Comparison of ENCODE assay signal across 10 cellular contexts in genomic region chr14:77375164-77375950, GRCh38. TPM values are rescaled to one million over a fixed set of nuclear protein-coding genes. Genes with fewer than 3 reads are reported as not detected.
A peak's percentile ranks its signal among the peaks of the same experiment; 100 is the strongest.
DNase-seq lines count a peak whose midpoint lies in the region; ATAC-seq and TF ChIP-seq lines count a peak whose summit lies in the region.
"Had no signal": no experiment of that assay in that cellular context is flagged by ENCODE, and none has a peak within 500 bp of the region (broad histone marks: within the 10 kb centered on the region; RNA-seq: fewer than 3 reads in every experiment).

No MANE protein-coding gene starts in this region.

- peaks cover 17% of the 10 kb centered on the region for H3F3A ChIP-seq in neural progenitor cell (ENCODE audit: low read depth)

- H3K4me2 ChIP-seq in neural progenitor cell = peak overlapping the region; percentile 85

- H3K27me3 ChIP-seq in ascending aorta = no peaks in the 10 kb centered on the region
- H3K27me3 ChIP-seq in neural progenitor cell = no peaks in the 10 kb centered on the region
- no peaks in the 10 kb centered on the region for H3K27me3 ChIP-seq in left lung
- H3K27me3 ChIP-seq: thyroid gland had no signal

- H3K9me3 Mint-ChIP-seq in neural progenitor cell = no peaks in the 10 kb centered on the region

- H3K4me1 ChIP-seq in ascending aorta (peaks cover 3 to 12% of the 10 kb centered on the region in 2 donors), neural progenitor cell (peaks cover 32% of the 10 kb centered on the region), left lung (peaks cover 5 to 40% of the 10 kb centered on the region in 2 donors)

- intact Hi-C loops in ascending aorta (cut with DNase I) (no loop called here), left lung (cut with DNase I) (no loop called here)

- H3K9ac ChIP-seq in neural progenitor cell = no peak overlapping the region

- peak overlapping the region; percentile 93 for H3K4me3 Mint-ChIP-seq in neural progenitor cell

- H3K9me3 ChIP-seq in KOPT-K1 (ENCODE audit: insufficient read depth, low read length, poor library complexity, severe bottlenecking) (no peaks in the 10 kb centered on the region), ascending aorta (no peaks in the 10 kb centered on the region), neural progenitor cell (ENCODE audit: low read depth) (no peaks in the 10 kb centered on the region), left lung (no peaks in the 10 kb centered on the region)
- H3K9me3 ChIP-seq: prostate gland, thyroid gland had no signal

- no peaks in the 10 kb centered on the region for H3K27me3 Mint-ChIP-seq in neural progenitor cell (ENCODE audit: insufficient read depth, low read depth)

- peaks cover 34% of the 10 kb centered on the region for H3K79me2 ChIP-seq in neural progenitor cell (ENCODE audit: low read depth)

- H3K36me3 ChIP-seq in KOPT-K1 (ENCODE audit: insufficient read depth, low read length) = no peaks in the 10 kb centered on the region
- no peaks in the 10 kb centered on the region for H3K36me3 ChIP-seq in ascending aorta
- no peaks in the 10 kb centered on the region for H3K36me3 ChIP-seq in neural progenitor cell
- H3K36me3 ChIP-seq in left lung = no peaks in the 10 kb centered on the region
- H3K36me3 ChIP-seq: prostate gland, thyroid gland had no signal

- no peaks in the 10 kb centered on the region for H4K20me1 ChIP-seq in neural progenitor cell (ENCODE audit: low read depth)

- peak overlapping the region; percentile 76 for H3K27ac ChIP-seq in KOPT-K1 (ENCODE audit: low read depth, low read length, poor library complexity, severe bottlenecking)
- H3K27ac ChIP-seq in ascending aorta = no peak overlapping the region
- H3K27ac ChIP-seq in neural progenitor cell = no peak overlapping the region
- H3K27ac ChIP-seq in left lung = no peak overlapping the region

- TF ChIP-seq CTCF in ascending aorta (IDR thresholded peaks at IDR 0.05) (no peak), neural progenitor cell (IDR thresholded peaks at IDR 0.05) (no peak), left lung (IDR thresholded peaks at IDR 0.05) (no peak)

- no peak for ATAC-seq in left lobe of liver
- no peak for ATAC-seq in left lung

- H3K4me1 Mint-ChIP-seq in neural progenitor cell = peaks cover 27% of the 10 kb centered on the region

- peak overlapping the region; percentile 94 to 97 for H3K4me3 ChIP-seq in ascending aorta
- H3K4me3 ChIP-seq in neural progenitor cell = peak overlapping the region; percentile 80
- peak overlapping the region in 1 of 2 donors; percentile 75 for H3K4me3 ChIP-seq in left lung

- H2AFZ ChIP-seq in neural progenitor cell (replicated peaks) = no peak overlapping the region

- DNase-seq in NCI-H510A treated with DMSO at 0.1 percent for 48 hours (lab: John Stamatoyannopoulos, UW) (peak; percentile 9), NCI-H510A (lab: John Stamatoyannopoulos, UW) (no peak), ascending aorta (ENCODE audit: low spot score in 2 of 2) (no peak), neural progenitor cell (ENCODE audit: low spot score) (no peak), left lobe of liver (ENCODE audit: low spot score) (no peak), NCI-H2107 (lab: John Stamatoyannopoulos, UW) (no peak), left lung (no peak)

- H3K27ac Mint-ChIP-seq in neural progenitor cell = no peak overlapping the region

- H3K36me3 Mint-ChIP-seq in neural progenitor cell = peaks cover 9% of the 10 kb centered on the region

RNA-seq across cellular contexts. Expression of gene TMED8, which starts 1.5 kb away (rescaled TPM):
- 3.7 TPM for total RNA-seq in ascending aorta
- 19.1 and 23.5 TPM in 2 replicates for total RNA-seq in neural progenitor cell (ENCODE audit: low replicate concordance)
- 2.4 TPM for total RNA-seq in left lobe of liver
- total RNA-seq in left lung = 10 to 100 TPM; 12.7 to 15.9 TPM

RNA-seq across cellular contexts. Expression of gene SAMD15, which starts 1.8 kb away (rescaled TPM):
- not detected for total RNA-seq in ascending aorta
- total RNA-seq in neural progenitor cell (ENCODE audit: low replicate concordance) = 2.2 and 2.4 TPM in 2 replicates
- 0.08 TPM for total RNA-seq in left lobe of liver
- 1 to 10 TPM; 1.7 to 2.2 TPM for total RNA-seq in left lung

RNA-seq across cellular contexts. Expression of gene NOXRED1, which starts 48.0 kb away (rescaled TPM):
- total RNA-seq in ascending aorta (not detected), neural progenitor cell (ENCODE audit: low replicate concordance) (0.07 and 0.40 TPM in 2 replicates), left lobe of liver (0.33 TPM), left lung (under 1 TPM; 0.26 to 0.45 TPM)

RNA-seq across cellular contexts. Expression of gene GSTZ1, which starts 54.5 kb away (rescaled TPM):
- total RNA-seq in ascending aorta (22.6 TPM), neural progenitor cell (ENCODE audit: low replicate concordance) (44.2 and 52.5 TPM in 2 replicates), left lobe of liver (121 TPM), left lung (10 to 100 TPM; 11.6 to 13.6 TPM)

RNA-seq across cellular contexts. Expression of gene POMT2, which starts 54.7 kb away (rescaled TPM):
- total RNA-seq in ascending aorta = 28.4 TPM
- 6.2 and 14.7 TPM in 2 replicates for total RNA-seq in neural progenitor cell (ENCODE audit: low replicate concordance)
- total RNA-seq in left lobe of liver = 15.7 TPM
- total RNA-seq in left lung = 10 to 100 TPM; 29.3 to 32.8 TPM
